In the genomic region with DNA sequence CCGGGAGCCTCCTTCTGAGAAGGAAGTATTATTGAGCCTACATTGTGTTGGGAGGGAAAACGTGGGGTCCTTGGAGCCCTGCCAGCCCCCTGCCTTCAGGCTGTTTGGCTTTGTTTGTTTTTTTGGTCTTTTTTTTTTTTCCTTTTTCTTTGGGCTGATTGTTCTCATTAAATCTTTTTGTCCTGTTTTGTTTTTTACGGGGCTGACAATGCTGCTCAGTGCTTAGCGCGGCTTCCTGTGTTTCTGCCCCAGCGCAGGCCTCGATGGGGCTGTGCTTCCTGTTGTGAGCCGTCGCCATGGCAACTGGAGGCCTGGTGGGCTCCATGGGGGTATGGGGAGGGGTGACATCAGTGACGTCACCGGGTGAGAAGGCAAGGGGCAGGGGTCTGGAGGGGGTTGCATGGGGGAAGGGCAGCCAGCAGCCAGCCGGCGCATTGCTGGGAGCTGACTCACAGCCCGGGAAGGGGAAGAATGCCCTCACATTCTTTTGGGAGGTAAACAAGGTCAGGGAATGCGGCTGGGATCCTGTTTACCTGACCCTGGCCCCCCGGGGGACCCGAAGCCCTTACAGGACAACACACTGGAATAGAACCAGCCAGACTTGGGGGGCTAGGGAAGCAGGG, we compare ENCODE assay signal across 8 cellular contexts. TPM values are rescaled to one million over a fixed set of nuclear protein-coding genes. Genes with fewer than 3 reads are reported as not detected.
DNase-seq lines count a peak whose midpoint lies in the region; ATAC-seq and TF ChIP-seq lines count a peak whose summit lies in the region.

No MANE protein-coding gene starts in this region.

- no peaks in the 10 kb centered on the region for H3K79me1 ChIP-seq in mesendoderm (ENCODE audit: low read length)

- no peak overlapping the region for H3K23ac ChIP-seq in mesendoderm (ENCODE audit: low read length)

- H3K27ac ChIP-seq in mesendoderm (ENCODE audit: low read depth, low read length): peak overlapping the region; percentile 65

- H4K5ac ChIP-seq in mesendoderm (ENCODE audit: low read length): no peak overlapping the region

- no peak overlapping the region for H3K4me2 ChIP-seq in mesendoderm (ENCODE audit: low read length)

- H3K4me3 ChIP-seq in BJ (ENCODE audit: low read depth, low read length): no peak overlapping the region
- H3K4me3 ChIP-seq in mesendoderm (ENCODE audit: low read length): no peak overlapping the region

- POLR2A ChIA-PET in BJ (lab: Charles Lee): interaction anchor here (0.6 kb wide), 1 partner anchor 139 kb away, joined by 3 read pairs; no protein-coding TSS in a partner anchor

- peak overlapping the region; percentile 82 for H2BK5ac ChIP-seq in mesendoderm (ENCODE audit: low read length)

- peak overlapping the region; percentile 82 for H3K56ac ChIP-seq in mesendoderm (ENCODE audit: low read length)

- in situ Hi-C loops in KBM-7 (cut with MboI; ENCODE audit: low pct_unique_long_range_greater_than_20kb, low sequenced_read_pairs): loop anchor here (10.0 to 25.0 kb wide), 2 partner anchors 130 to 338 kb away; a partner anchor contains a TSS

- TF ChIP-seq CTCF in BJ (IDR thresholded peaks at IDR 0.05; ENCODE audit: insufficient read depth, low read depth, low read length): no peak

- CTCF ChIA-PET in BJ (lab: Yijun Ruan, JAX): interaction anchor here (0.6 to 16.0 kb wide), 5 partner anchors 132 to 230 kb away, joined by 3 to 223 read pairs (median 8); a partner anchor contains a TSS

- peak overlapping the region; percentile 71 for H3K18ac ChIP-seq in mesendoderm (ENCODE audit: low read length)

- H3K36me3 ChIP-seq in BJ (ENCODE audit: control insufficient read depth, insufficient read depth, low read length) (no peaks in the 10 kb centered on the region), mesendoderm (ENCODE audit: control insufficient read depth, insufficient read depth, low read length) (no peaks in the 10 kb centered on the region)

- no peak overlapping the region for H2AK5ac ChIP-seq in mesendoderm (ENCODE audit: low read length)

- H3K4me1 ChIP-seq in mesendoderm (ENCODE audit: control insufficient read depth, low read depth, low read length): peaks cover 15% of the 10 kb centered on the region

- peak overlapping the region; percentile 58 for H3K4ac ChIP-seq in mesendoderm (ENCODE audit: low read depth, low read length)

- H2BK15ac ChIP-seq in mesendoderm (replicated peaks; ENCODE audit: low read depth): no peak overlapping the region

- peak overlapping the region; percentile 56 for H3K9ac ChIP-seq in mesendoderm (ENCODE audit: low read length)

- no peak overlapping the region for H4K8ac ChIP-seq in mesendoderm (ENCODE audit: low read depth, low read length)

- peak overlapping the region; percentile 61 for H2BK120ac ChIP-seq in mesendoderm (ENCODE audit: low read depth, low read length)

- peak; percentile 70 for DNase-seq in BJ (ENCODE audit: low read depth)
- DNase-seq in KBM-7: peak; percentile 51
- DNase-seq in activated CD8-positive, alpha-beta memory T cell treated with anti-CD3 and anti-CD28 coated beads for 4 hours (ENCODE audit: low read depth in 2 of 2): peak; percentile 39 to 45
- peak; percentile 50 for DNase-seq in effector CD8-positive, alpha-beta T cell (lab: John Stamatoyannopoulos, UW)
- peak; percentile 100 for DNase-seq in mesendoderm
- DNase-seq in stimulated activated CD8-positive, alpha-beta memory T cell treated with anti-CD3 and anti-CD28 coated beads, Interleukin-2, amount 100 ng/mL, for 48 hours (ENCODE audit: low read depth in 2 of 2): peak; percentile 40 to 48
- no peak for DNase-seq in NCI-H1105 treated with DMSO at 0.1 percent for 48 hours (lab: John Stamatoyannopoulos, UW)

- no peak for ATAC-seq in HG03196 (IDR thresholded peaks at IDR 0.05; ENCODE audit: unreplicated experiment)

- H3K79me2 ChIP-seq in mesendoderm (ENCODE audit: control insufficient read depth, insufficient read depth, low read length): no peaks in the 10 kb centered on the region

- H3K27me3 ChIP-seq in BJ (ENCODE audit: control insufficient read depth, insufficient read depth, low read length) (no peaks in the 10 kb centered on the region), mesendoderm (ENCODE audit: insufficient read depth, low read length, poor library complexity) (no peaks in the 10 kb centered on the region)

- no CpG with 5 or more reads among the region's 17 CpGs for WGBS in mesendoderm (ENCODE audit: extremely low coverage, insufficient coverage, low lambda C conversion rate)

RNA-seq across cellular contexts. Expression of a gene that starts 22.1 kb away (rescaled TPM):
- polyA plus RNA-seq in BJ (2011; rRNA removed): 4.2 and 5.3 TPM in 2 replicates
- 4.7 and 5.0 TPM in 2 replicates for polyA minus RNA-seq in BJ (2011; rRNA and poly(A)+ RNA removed)
- polyA plus RNA-seq in mesendoderm (2013, experiment 1 of 2): 1.5 TPM
- polyA plus RNA-seq in mesendoderm (2013, experiment 2 of 2): 1.3 TPM
